Comparison of ENCODE assay signal across 1 cellular context in the genomic region with DNA sequence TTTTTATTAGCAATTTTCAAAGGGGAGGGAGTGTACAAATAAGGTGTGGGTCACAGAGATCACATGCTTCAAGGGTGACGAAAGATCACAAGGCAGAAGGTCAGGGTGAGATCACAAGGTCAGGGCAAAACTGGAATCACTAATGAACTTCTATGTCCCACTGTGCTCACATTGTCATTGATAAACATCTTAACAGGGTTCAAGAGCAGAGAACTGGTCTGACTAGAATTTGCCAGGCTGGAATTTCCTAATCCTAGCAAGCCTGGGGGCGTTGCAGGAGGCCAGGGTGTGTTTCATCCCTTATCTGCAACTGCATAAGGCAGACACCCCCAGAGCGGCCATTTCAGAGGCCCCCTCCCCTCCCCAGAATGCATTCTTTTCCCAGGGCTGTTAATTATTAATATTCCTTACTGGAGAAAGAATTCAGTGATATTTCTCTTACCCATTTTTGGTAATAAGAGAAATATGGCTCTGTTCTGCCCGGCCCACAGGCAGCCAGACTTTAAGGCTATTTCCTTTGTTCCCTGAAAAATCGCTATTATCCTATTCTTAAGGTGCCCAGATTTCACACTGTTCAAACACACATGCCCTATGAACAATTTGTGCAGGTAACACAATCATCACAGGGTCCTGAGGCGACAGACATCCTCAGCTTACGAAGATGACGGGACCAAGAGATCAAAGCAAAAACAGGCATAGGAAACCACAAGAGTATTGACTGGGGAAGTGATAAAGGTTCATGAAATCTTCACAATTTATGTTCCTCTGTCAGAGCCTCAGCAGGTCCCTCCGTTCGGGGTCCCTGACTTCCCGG.
TF ChIP-seq lines count a peak whose summit lies in the region.

No MANE protein-coding gene starts in this region.

TF ChIP-seq in HepG2, 621 proteins besides CTCF, POLR2A, EP300 and RAD21 (continued from another document and continues in another):
- TF ChIP-seq ZNF143 (CRISPR knock-in tag; IDR thresholded peaks at IDR 0.05) = peak; percentile 63
- TF ChIP-seq, protein P1, sequence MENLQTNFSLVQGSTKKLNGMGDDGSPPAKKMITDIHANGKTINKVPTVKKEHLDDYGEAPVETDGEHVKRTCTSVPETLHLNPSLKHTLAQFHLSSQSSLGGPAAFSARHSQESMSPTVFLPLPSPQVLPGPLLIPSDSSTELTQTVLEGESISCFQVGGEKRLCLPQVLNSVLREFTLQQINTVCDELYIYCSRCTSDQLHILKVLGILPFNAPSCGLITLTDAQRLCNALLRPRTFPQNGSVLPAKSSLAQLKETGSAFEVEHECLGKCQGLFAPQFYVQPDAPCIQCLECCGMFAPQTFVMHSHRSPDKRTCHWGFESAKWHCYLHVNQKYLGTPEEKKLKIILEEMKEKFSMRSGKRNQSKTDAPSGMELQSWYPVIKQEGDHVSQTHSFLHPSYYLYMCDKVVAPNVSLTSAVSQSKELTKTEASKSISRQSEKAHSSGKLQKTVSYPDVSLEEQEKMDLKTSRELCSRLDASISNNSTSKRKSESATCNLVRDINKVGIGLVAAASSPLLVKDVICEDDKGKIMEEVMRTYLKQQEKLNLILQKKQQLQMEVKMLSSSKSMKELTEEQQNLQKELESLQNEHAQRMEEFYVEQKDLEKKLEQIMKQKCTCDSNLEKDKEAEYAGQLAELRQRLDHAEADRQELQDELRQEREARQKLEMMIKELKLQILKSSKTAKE (CRISPR knock-in tag; IDR thresholded peaks at IDR 0.05; ENCODE audit: borderline replicate concordance) = peak; percentile 89
- peak; percentile 83 for TF ChIP-seq ONECUT2 (CRISPR knock-in tag; IDR thresholded peaks at IDR 0.05)
- TF ChIP-seq, protein P2, sequence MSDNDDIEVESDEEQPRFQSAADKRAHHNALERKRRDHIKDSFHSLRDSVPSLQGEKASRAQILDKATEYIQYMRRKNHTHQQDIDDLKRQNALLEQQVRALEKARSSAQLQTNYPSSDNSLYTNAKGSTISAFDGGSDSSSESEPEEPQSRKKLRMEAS (IDR thresholded peaks at IDR 0.05) = peak; percentile 45; the same call in 1 of the 2 replicates
- TF ChIP-seq, protein P3, sequence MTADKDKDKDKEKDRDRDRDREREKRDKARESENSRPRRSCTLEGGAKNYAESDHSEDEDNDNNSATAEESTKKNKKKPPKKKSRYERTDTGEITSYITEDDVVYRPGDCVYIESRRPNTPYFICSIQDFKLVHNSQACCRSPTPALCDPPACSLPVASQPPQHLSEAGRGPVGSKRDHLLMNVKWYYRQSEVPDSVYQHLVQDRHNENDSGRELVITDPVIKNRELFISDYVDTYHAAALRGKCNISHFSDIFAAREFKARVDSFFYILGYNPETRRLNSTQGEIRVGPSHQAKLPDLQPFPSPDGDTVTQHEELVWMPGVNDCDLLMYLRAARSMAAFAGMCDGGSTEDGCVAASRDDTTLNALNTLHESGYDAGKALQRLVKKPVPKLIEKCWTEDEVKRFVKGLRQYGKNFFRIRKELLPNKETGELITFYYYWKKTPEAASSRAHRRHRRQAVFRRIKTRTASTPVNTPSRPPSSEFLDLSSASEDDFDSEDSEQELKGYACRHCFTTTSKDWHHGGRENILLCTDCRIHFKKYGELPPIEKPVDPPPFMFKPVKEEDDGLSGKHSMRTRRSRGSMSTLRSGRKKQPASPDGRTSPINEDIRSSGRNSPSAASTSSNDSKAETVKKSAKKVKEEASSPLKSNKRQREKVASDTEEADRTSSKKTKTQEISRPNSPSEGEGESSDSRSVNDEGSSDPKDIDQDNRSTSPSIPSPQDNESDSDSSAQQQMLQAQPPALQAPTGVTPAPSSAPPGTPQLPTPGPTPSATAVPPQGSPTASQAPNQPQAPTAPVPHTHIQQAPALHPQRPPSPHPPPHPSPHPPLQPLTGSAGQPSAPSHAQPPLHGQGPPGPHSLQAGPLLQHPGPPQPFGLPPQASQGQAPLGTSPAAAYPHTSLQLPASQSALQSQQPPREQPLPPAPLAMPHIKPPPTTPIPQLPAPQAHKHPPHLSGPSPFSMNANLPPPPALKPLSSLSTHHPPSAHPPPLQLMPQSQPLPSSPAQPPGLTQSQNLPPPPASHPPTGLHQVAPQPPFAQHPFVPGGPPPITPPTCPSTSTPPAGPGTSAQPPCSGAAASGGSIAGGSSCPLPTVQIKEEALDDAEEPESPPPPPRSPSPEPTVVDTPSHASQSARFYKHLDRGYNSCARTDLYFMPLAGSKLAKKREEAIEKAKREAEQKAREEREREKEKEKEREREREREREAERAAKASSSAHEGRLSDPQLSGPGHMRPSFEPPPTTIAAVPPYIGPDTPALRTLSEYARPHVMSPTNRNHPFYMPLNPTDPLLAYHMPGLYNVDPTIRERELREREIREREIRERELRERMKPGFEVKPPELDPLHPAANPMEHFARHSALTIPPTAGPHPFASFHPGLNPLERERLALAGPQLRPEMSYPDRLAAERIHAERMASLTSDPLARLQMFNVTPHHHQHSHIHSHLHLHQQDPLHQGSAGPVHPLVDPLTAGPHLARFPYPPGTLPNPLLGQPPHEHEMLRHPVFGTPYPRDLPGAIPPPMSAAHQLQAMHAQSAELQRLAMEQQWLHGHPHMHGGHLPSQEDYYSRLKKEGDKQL (CRISPR knock-in tag; IDR thresholded peaks at IDR 0.05; ENCODE audit: low read depth) = peak; percentile 85
- TF ChIP-seq MED13 (CRISPR knock-in tag; IDR thresholded peaks at IDR 0.05) = peak; percentile 38; the same call in 1 of the 2 replicates
- TF ChIP-seq ZNF12 (CRISPR knock-in tag; IDR thresholded peaks at IDR 0.05) = peak; percentile 41; the same call in 1 of the 2 replicates
- TF ChIP-seq ZNF605 (CRISPR knock-in tag; IDR thresholded peaks at IDR 0.05) = 0 out of 2 replicates have a peak, but pooled peaks have one; percentile 41
- TF ChIP-seq HOXA3 (CRISPR knock-in tag; IDR thresholded peaks at IDR 0.05) = peak; percentile 69; the same call in 1 of the 2 replicates
- TF ChIP-seq HMG20B (CRISPR knock-in tag; conservative IDR thresholded peaks at IDR 0.05) = peak; percentile 77; the same call in 1 of the 2 replicates
- peak; percentile 89 for TF ChIP-seq NR2F2 (IDR thresholded peaks at IDR 0.05; ENCODE audit: borderline replicate concordance, low read depth)
- TF ChIP-seq, protein P4, sequence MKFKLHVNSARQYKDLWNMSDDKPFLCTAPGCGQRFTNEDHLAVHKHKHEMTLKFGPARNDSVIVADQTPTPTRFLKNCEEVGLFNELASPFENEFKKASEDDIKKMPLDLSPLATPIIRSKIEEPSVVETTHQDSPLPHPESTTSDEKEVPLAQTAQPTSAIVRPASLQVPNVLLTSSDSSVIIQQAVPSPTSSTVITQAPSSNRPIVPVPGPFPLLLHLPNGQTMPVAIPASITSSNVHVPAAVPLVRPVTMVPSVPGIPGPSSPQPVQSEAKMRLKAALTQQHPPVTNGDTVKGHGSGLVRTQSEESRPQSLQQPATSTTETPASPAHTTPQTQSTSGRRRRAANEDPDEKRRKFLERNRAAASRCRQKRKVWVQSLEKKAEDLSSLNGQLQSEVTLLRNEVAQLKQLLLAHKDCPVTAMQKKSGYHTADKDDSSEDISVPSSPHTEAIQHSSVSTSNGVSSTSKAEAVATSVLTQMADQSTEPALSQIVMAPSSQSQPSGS (CRISPR knock-in tag; IDR thresholded peaks at IDR 0.05) = peak; percentile 95
- TF ChIP-seq BCL6 (CRISPR knock-in tag; IDR thresholded peaks at IDR 0.05) = peak; percentile 88
- TF ChIP-seq ASH2L (IDR thresholded peaks at IDR 0.05; ENCODE audit: insufficient read length, low read depth, low read length) = peak; percentile 88
- TF ChIP-seq ARNTL (CRISPR knock-in tag; IDR thresholded peaks at IDR 0.05) = peak; percentile 50; the same call in 1 of the 2 replicates
- peak; percentile 24; the same call in 1 of the 2 replicates for TF ChIP-seq ATF7-NPFF (CRISPR knock-in tag; IDR thresholded peaks at IDR 0.05; ENCODE audit: low read depth)
- peak; percentile 55 for TF ChIP-seq TBL1XR1 (IDR thresholded peaks at IDR 0.05; ENCODE audit: borderline replicate concordance, low read length, partially characterized antibody)
- peak; percentile 96 for TF ChIP-seq NR2F6 (IDR thresholded peaks at IDR 0.05)
- TF ChIP-seq NR2F6 (CRISPR knock-in tag; IDR thresholded peaks at IDR 0.05) = peak; percentile 99
- peak; percentile 81 for TF ChIP-seq ISL2 (CRISPR knock-in tag; IDR thresholded peaks at IDR 0.05)
- peak; percentile 52; the same call in 1 of the 2 replicates for TF ChIP-seq ELF3 (CRISPR knock-in tag; IDR thresholded peaks at IDR 0.05)
- peak; percentile 94 for TF ChIP-seq TBX2 (CRISPR knock-in tag; IDR thresholded peaks at IDR 0.05; ENCODE audit: borderline replicate concordance)
- TF ChIP-seq, protein P5, sequence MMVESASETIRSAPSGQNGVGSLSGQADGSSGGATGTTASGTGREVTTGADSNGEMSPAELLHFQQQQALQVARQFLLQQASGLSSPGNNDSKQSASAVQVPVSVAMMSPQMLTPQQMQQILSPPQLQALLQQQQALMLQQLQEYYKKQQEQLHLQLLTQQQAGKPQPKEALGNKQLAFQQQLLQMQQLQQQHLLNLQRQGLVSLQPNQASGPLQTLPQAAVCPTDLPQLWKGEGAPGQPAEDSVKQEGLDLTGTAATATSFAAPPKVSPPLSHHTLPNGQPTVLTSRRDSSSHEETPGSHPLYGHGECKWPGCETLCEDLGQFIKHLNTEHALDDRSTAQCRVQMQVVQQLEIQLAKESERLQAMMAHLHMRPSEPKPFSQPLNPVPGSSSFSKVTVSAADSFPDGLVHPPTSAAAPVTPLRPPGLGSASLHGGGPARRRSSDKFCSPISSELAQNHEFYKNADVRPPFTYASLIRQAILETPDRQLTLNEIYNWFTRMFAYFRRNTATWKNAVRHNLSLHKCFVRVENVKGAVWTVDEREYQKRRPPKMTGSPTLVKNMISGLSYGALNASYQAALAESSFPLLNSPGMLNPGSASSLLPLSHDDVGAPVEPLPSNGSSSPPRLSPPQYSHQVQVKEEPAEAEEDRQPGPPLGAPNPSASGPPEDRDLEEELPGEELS (CRISPR knock-in tag; IDR thresholded peaks at IDR 0.05) = peak; percentile 84
- TF ChIP-seq MEF2D (CRISPR knock-in tag; IDR thresholded peaks at IDR 0.05) = 0 out of 2 replicates have a peak, but pooled peaks have one; percentile 27
- TF ChIP-seq PHF21A (CRISPR knock-in tag; IDR thresholded peaks at IDR 0.05) = peak; percentile 79
- peak; percentile 62; the same call in 1 of the 2 replicates for TF ChIP-seq SPEN (CRISPR knock-in tag; IDR thresholded peaks at IDR 0.05; ENCODE audit: low read depth)
- 0 out of 2 replicates have a peak, but pooled peaks have one; percentile 8 for TF ChIP-seq MEIS1 (CRISPR knock-in tag; IDR thresholded peaks at IDR 0.05; ENCODE audit: borderline replicate concordance)
- peak; percentile 28; the same call in 1 of the 2 replicates for TF ChIP-seq ZNF775 (CRISPR knock-in tag; IDR thresholded peaks at IDR 0.05; ENCODE audit: borderline replicate concordance)
- peak; percentile 56 for TF ChIP-seq CREB1 (IDR thresholded peaks at IDR 0.05)
- TF ChIP-seq CREB1 (CRISPR knock-in tag; IDR thresholded peaks at IDR 0.05) = 0 out of 2 replicates have a peak, but pooled peaks have one; percentile 4
- peak; percentile 67 for TF ChIP-seq HDAC2 (CRISPR knock-in tag; IDR thresholded peaks at IDR 0.05)
- peak; percentile 15 for TF ChIP-seq ZEB1 (IDR thresholded peaks at IDR 0.05; ENCODE audit: insufficient replicate concordance, low read depth)
- TF ChIP-seq HIVEP1 (CRISPR knock-in tag; IDR thresholded peaks at IDR 0.05) = 0 out of 2 replicates have a peak, but pooled peaks have one; percentile 21
- TF ChIP-seq TARDBP (CRISPR knock-in tag; IDR thresholded peaks at IDR 0.05) = peak; percentile 54; the same call in 1 of the 2 replicates
- TF ChIP-seq TGIF2 (CRISPR knock-in tag; IDR thresholded peaks at IDR 0.05) = peak; percentile 70; the same call in 1 of the 2 replicates
- 0 out of 2 replicates have a peak, but pooled peaks have one; percentile 10 for TF ChIP-seq CEBPB (IDR thresholded peaks at IDR 0.05; ENCODE audit: borderline replicate concordance, low read depth, low read length)
- TF ChIP-seq ZMYM2 (CRISPR knock-in tag; IDR thresholded peaks at IDR 0.05) = peak; percentile 40; the same call in 1 of the 2 replicates
- TF ChIP-seq NCOR1 (IDR thresholded peaks at IDR 0.05; ENCODE audit: borderline replicate concordance, low read length) = peak; percentile 84; the same call in 1 of the 2 replicates
- TF ChIP-seq PPARG (CRISPR knock-in tag; conservative IDR thresholded peaks at IDR 0.05) = peak; percentile 86
- TF ChIP-seq SIX1 (CRISPR knock-in tag; IDR thresholded peaks at IDR 0.05; ENCODE audit: borderline replicate concordance) = peak; percentile 30; the same call in 1 of the 2 replicates
- TF ChIP-seq GATA4 (IDR thresholded peaks at IDR 0.05; ENCODE audit: borderline replicate concordance, low read depth) = 0 out of 2 replicates have a peak, but pooled peaks have one; percentile 51
- TF ChIP-seq THAP11 (CRISPR knock-in tag; IDR thresholded peaks at IDR 0.05) = peak; percentile 59
- TF ChIP-seq, protein P6, sequence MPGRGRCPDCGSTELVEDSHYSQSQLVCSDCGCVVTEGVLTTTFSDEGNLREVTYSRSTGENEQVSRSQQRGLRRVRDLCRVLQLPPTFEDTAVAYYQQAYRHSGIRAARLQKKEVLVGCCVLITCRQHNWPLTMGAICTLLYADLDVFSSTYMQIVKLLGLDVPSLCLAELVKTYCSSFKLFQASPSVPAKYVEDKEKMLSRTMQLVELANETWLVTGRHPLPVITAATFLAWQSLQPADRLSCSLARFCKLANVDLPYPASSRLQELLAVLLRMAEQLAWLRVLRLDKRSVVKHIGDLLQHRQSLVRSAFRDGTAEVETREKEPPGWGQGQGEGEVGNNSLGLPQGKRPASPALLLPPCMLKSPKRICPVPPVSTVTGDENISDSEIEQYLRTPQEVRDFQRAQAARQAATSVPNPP (CRISPR knock-in tag; IDR thresholded peaks at IDR 0.05) = 0 out of 2 replicates have a peak, but pooled peaks have one; percentile 49
- TF ChIP-seq RBM22 (optimal IDR thresholded peaks at IDR 0.05; ENCODE audit: low read length) = peak; percentile 26
- peak; percentile 83; the same call in 1 of the 2 replicates for TF ChIP-seq HMG20A (CRISPR knock-in tag; IDR thresholded peaks at IDR 0.05; ENCODE audit: borderline replicate concordance)
- TF ChIP-seq RARA (CRISPR knock-in tag; IDR thresholded peaks at IDR 0.05) = peak; percentile 97
